In the genomic region with DNA sequence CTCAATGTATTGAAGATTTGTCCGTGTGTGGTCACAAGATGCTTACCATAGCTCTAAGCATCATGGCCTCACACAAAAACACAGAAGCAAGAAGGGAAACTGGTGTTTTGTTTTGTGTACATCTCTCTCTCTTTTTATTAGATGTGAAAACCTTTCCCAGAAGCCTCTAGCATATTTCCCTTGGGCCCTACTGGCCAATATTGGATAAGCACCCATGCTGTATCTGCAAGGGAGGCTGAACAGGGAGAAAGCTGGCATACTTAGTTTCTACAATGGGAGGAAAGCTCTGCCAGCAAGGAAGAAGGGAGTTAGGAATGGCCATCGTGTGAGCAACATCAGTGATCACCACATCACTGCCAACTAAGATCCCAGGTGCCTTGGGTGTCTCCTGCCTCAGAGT, we compare ENCODE assay signal across 2 cellular contexts.
TF ChIP-seq lines count a peak whose summit lies in the region.

No MANE protein-coding gene starts in this region.

TF ChIP-seq in SK-N-SH, 30 proteins besides CTCF, POLR2A, EP300 and RAD21 (continued from another document):
- TF ChIP-seq POLR2AphosphoS5 (IDR thresholded peaks at IDR 0.05; ENCODE audit: low read depth, low read length), result no peak
- no peak for TF ChIP-seq MXI1 (IDR thresholded peaks at IDR 0.05; ENCODE audit: low read depth, low read length)
- no peak for TF ChIP-seq NFIC (IDR thresholded peaks at IDR 0.05; ENCODE audit: borderline replicate concordance)
- TF ChIP-seq SIN3A (IDR thresholded peaks at IDR 0.05; ENCODE audit: borderline replicate concordance, low read depth, low read length), result no peak
- TF ChIP-seq, protein P1, sequence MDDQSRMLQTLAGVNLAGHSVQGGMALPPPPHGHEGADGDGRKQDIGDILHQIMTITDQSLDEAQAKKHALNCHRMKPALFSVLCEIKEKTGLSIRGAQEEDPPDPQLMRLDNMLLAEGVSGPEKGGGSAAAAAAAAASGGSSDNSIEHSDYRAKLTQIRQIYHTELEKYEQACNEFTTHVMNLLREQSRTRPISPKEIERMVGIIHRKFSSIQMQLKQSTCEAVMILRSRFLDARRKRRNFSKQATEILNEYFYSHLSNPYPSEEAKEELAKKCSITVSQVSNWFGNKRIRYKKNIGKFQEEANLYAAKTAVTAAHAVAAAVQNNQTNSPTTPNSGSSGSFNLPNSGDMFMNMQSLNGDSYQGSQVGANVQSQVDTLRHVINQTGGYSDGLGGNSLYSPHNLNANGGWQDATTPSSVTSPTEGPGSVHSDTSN (IDR thresholded peaks at IDR 0.05), result no peak
- no peak for TF ChIP-seq TEAD4 (IDR thresholded peaks at IDR 0.05; ENCODE audit: borderline replicate concordance, insufficient read depth)
- TF ChIP-seq FOXM1 (IDR thresholded peaks at IDR 0.05; ENCODE audit: low read depth), result no peak
- TF ChIP-seq RXRA (IDR thresholded peaks at IDR 0.05; ENCODE audit: borderline replicate concordance, low read depth), result no peak
- no peak for TF ChIP-seq TCF12 (IDR thresholded peaks at IDR 0.05)
- TF ChIP-seq IRF3 (IDR thresholded peaks at IDR 0.05; ENCODE audit: low read depth, low read length), result no peak
- no peak for TF ChIP-seq FOXJ3 (CRISPR knock-in tag; IDR thresholded peaks at IDR 0.05)
- TF ChIP-seq FOSL2 (IDR thresholded peaks at IDR 0.05; ENCODE audit: borderline replicate concordance, low read depth), result no peak
- TF ChIP-seq USF1 (IDR thresholded peaks at IDR 0.05; ENCODE audit: borderline replicate concordance, low read depth), result no peak
- TF ChIP-seq ELF1 (IDR thresholded peaks at IDR 0.05), result no peak
- no peak for TF ChIP-seq USF2 (IDR thresholded peaks at IDR 0.05; ENCODE audit: borderline replicate concordance, low read depth, low read length)
- TF ChIP-seq MAX (IDR thresholded peaks at IDR 0.05; ENCODE audit: low read depth), result no peak

TF ChIP-seq in SK-N-SH treated with all-trans-retinoic acid at 6 μM for 48 hours, 23 proteins besides CTCF, POLR2A, EP300 and RAD21 (continued from another document):
- TF ChIP-seq TSHZ2 (CRISPR knock-in tag; IDR thresholded peaks at IDR 0.05) (no peak), BACH2 (CRISPR knock-in tag; IDR thresholded peaks at IDR 0.05; ENCODE audit: borderline replicate concordance) (no peak), PPARA (CRISPR knock-in tag; IDR thresholded peaks at IDR 0.05; ENCODE audit: borderline replicate concordance) (no peak), TOX (CRISPR knock-in tag; IDR thresholded peaks at IDR 0.05; ENCODE audit: borderline replicate concordance) (no peak), CSRNP3 (CRISPR knock-in tag; IDR thresholded peaks at IDR 0.05) (no peak), ZNF8 (CRISPR knock-in tag; IDR thresholded peaks at IDR 0.05) (no peak), ISL1 (CRISPR knock-in tag; IDR thresholded peaks at IDR 0.05) (no peak), PATZ1 (CRISPR knock-in tag; IDR thresholded peaks at IDR 0.05; ENCODE audit: borderline replicate concordance) (no peak), ZFP3 (CRISPR knock-in tag; IDR thresholded peaks at IDR 0.05) (no peak), POU6F1 (CRISPR knock-in tag; IDR thresholded peaks at IDR 0.05; ENCODE audit: borderline replicate concordance, low read depth) (no peak), ARNTL (CRISPR knock-in tag; IDR thresholded peaks at IDR 0.05; ENCODE audit: borderline replicate concordance, low read depth) (no peak), ZNF565 (CRISPR knock-in tag; conservative IDR thresholded peaks at IDR 0.05; ENCODE audit: low read depth) (no peak), SNAI2 (CRISPR knock-in tag; IDR thresholded peaks at IDR 0.05) (no peak), GLIS3 (CRISPR knock-in tag; IDR thresholded peaks at IDR 0.05) (no peak), ZC3H10 (CRISPR knock-in tag; IDR thresholded peaks at IDR 0.05) (no peak)
TF ChIP-seq in SK-N-SH treated with all-trans-retinoic acid at 6 μM for 48 hours: peak in this region for 0.
